In genomic region chr3:66121288-66121687, GRCh38 we compare ENCODE assay signal across 28 cellular contexts.
DNase-seq lines count a peak whose midpoint lies in the region; ATAC-seq and TF ChIP-seq lines count a peak whose summit lies in the region.
"Had no signal": no experiment of that assay in that cellular context is flagged by ENCODE, and none has a peak within 500 bp of the region (broad histone marks: within the 10 kb centered on the region; RNA-seq: fewer than 3 reads in every experiment).

No MANE protein-coding gene starts in this region.

- peak; percentile 68 for DNase-seq in EH (ENCODE audit: low read depth)
- peak; percentile 88 for DNase-seq in IMR-90
- peak; percentile 23 for DNase-seq in epithelial cell of esophagus (ENCODE audit: low read depth)
- DNase-seq in iris pigment epithelial cell (ENCODE audit: low read depth): peak; percentile 68
- DNase-seq in HAP-1 (ENCODE audit: low spot score in 2 of 2): no peak
- DNase-seq in activated naive CD8-positive, alpha-beta T cell treated with anti-CD3 and anti-CD28 coated beads for 36 hours: no peak
- no peak for DNase-seq in NOMO-1 (lab: John Stamatoyannopoulos, UW; ENCODE audit: unreplicated experiment in 2 of 2)
- DNase-seq: activated CD4-positive, alpha-beta T cell treated with anti-CD3 and anti-CD28 coated beads for 36 hours; activated naive CD4-positive, alpha-beta T cell treated with Interleukin-2 at 50 U/mL for 16 hours; activated T-cell treated with anti-CD3 and anti-CD28 coated beads, Interleukin-2, amount 50 U/mL, for 4 hours; BE2C; COR-L47; glutamatergic neuron; Karpas-422; natural killer cell; NCI-H1048; NCI-H187; NCI-H748 treated with DMSO at 0.1 percent for 48 hours; spleen; stimulated activated CD4-positive, alpha-beta T cell treated with anti-CD3 and anti-CD28 coated beads, Interleukin-4, amount 100 ng/mL, for 1 hour; stimulated activated naive CD4-positive, alpha-beta T cell treated with Interleukin-2 at 50 U/mL for 16 hours; T-helper 1 cell had no signal

- ATAC-seq in IMR-90 (ENCODE audit: low read depth) (peak; percentile 90), HG03378 (IDR thresholded peaks at IDR 0.05; ENCODE audit: unreplicated experiment) (no peak)
- ATAC-seq: activated CD4-positive, alpha-beta T cell treated with anti-CD3 and anti-CD28 coated beads for 36 hours; activated T-cell treated with anti-CD3 and anti-CD28 coated beads, Interleukin-2, amount 50 U/mL, for 4 hours; HCT116; natural killer cell had no signal

- peak overlapping the region; percentile 77 for H2BK120ac ChIP-seq in IMR-90 (ENCODE audit: low read depth, low read length)

- H3K27me3 Mint-ChIP-seq in activated naive CD8-positive, alpha-beta T cell treated with anti-CD3 and anti-CD28 coated beads for 36 hours: no peaks in the 10 kb centered on the region
- H3K27me3 Mint-ChIP-seq: activated CD4-positive, alpha-beta T cell treated with anti-CD3 and anti-CD28 coated beads for 36 hours had no signal

- H3K4me2 ChIP-seq in IMR-90 (ENCODE audit: low read depth, low read length): peak overlapping the region; percentile 57; the same call in 1 of the 2 replicates

- H2BK15ac ChIP-seq in IMR-90 (ENCODE audit: low read depth, low read length): peak overlapping the region; percentile 48; the same call in 1 of the 3 replicates

- H2BK20ac ChIP-seq in IMR-90 (ENCODE audit: low read depth, low read length): peak overlapping the region; percentile 38; the same call in 1 of the 2 replicates

- H3K14ac ChIP-seq in IMR-90 (replicated peaks; ENCODE audit: low read depth, low read length): no peak overlapping the region; the same call in 1 of the 2 replicates

- H3K56ac ChIP-seq in IMR-90 (ENCODE audit: extremely low read depth, insufficient read depth, low read length): peak overlapping the region; percentile 7; the same call in 1 of the 2 replicates

- no peaks in the 10 kb centered on the region for H3K9me3 ChIP-seq in IMR-90 (ENCODE audit: control insufficient read depth, insufficient read depth, low read length)
- no peaks in the 10 kb centered on the region for H3K9me3 ChIP-seq in HAP-1
- H3K9me3 ChIP-seq: BE2C, spleen, thoracic aorta had no signal

- H4K20me1 ChIP-seq in IMR-90 (ENCODE audit: insufficient read depth, low read length): no peaks in the 10 kb centered on the region; the same call in 1 of the 2 replicates

- POLR2A ChIA-PET in IMR-90 (lab: Charles Lee; ENCODE audit: unreplicated experiment): no interaction called here

- H4K91ac ChIP-seq in IMR-90 (ENCODE audit: insufficient read depth, low read depth, low read length): 0 out of 2 replicates have a peak overlapping the region, but pooled peaks have one; percentile 26

- no peak overlapping the region for H3K4me3 ChIP-seq in IMR-90 (ENCODE audit: insufficient read depth, low read depth, low read length)
- no peak overlapping the region for H3K4me3 ChIP-seq in epithelial cell of esophagus (ENCODE audit: low read length)
- H3K4me3 ChIP-seq in HAP-1: no peak overlapping the region
- H3K4me3 ChIP-seq: spleen, thoracic aorta had no signal

- H4K5ac ChIP-seq in IMR-90 (ENCODE audit: low read depth, low read length): peak overlapping the region; percentile 12; the same call in 1 of the 2 replicates

- peak overlapping the region; percentile 62 for H2BK5ac ChIP-seq in IMR-90 (ENCODE audit: low read depth, low read length, poor library complexity, severe bottlenecking)

- dilution Hi-C loops in IMR-90 (cut with HindIII; ENCODE audit: low sequenced_read_pairs, unreplicated experiment): no loop called here

- no peaks in the 10 kb centered on the region for H3K79me1 ChIP-seq in IMR-90 (ENCODE audit: low read depth in 1 of 2, low read length in 2 of 2)

- in situ Hi-C loops in IMR-90 (cut with MboI; ENCODE audit: low sequenced_read_pairs) (no loop called here), HAP-1 (cut with MboI; ENCODE audit: low sequenced_read_pairs) (no loop called here)

- TF ChIP-seq RAD21 in IMR-90 (IDR thresholded peaks at IDR 0.05; ENCODE audit: low read length): no peak

- no peaks in the 10 kb centered on the region for H3K9me3 Mint-ChIP-seq in activated naive CD8-positive, alpha-beta T cell treated with anti-CD3 and anti-CD28 coated beads for 36 hours
- H3K9me3 Mint-ChIP-seq: activated T-cell treated with anti-CD3 and anti-CD28 coated beads, Interleukin-2, amount 50 U/mL, for 4 hours; central memory CD8-positive, alpha-beta T cell; mesothelial cell of epicardium; natural killer cell had no signal

- H3K9ac ChIP-seq in IMR-90 (ENCODE audit: low read depth, low read length): no peak overlapping the region; the same call in 1 of the 2 replicates

- H3K27ac ChIP-seq in IMR-90 (ENCODE audit: insufficient read depth, low read length): no peak overlapping the region
- H3K27ac ChIP-seq: epithelial cell of prostate, spleen, thoracic aorta had no signal

- no peak overlapping the region for H2AK9ac ChIP-seq in IMR-90 (replicated peaks; ENCODE audit: low read depth, low read length, poor library complexity)

- intact Hi-C loops in IMR-90 (cut with micrococcal nuclease): no loop called here

- 0 out of 2 replicates have a peak, but pooled peaks cover 2% of the 10 kb centered on the region for H3K9me1 ChIP-seq in IMR-90 (ENCODE audit: insufficient read depth, low read length)

- TF ChIP-seq CTCF in IMR-90 (conservative IDR thresholded peaks at IDR 0.05; ENCODE audit: low read depth, low read length) (no peak), epithelial cell of esophagus (IDR thresholded peaks at IDR 0.05; ENCODE audit: insufficient read depth, low read depth, low read length, missing control alignments) (no peak)

- no peaks in the 10 kb centered on the region for H3K36me3 Mint-ChIP-seq in activated naive CD8-positive, alpha-beta T cell treated with anti-CD3 and anti-CD28 coated beads for 36 hours
- H3K36me3 Mint-ChIP-seq: mesothelial cell of epicardium, natural killer cell had no signal

- H3K36me3 ChIP-seq in IMR-90 (ENCODE audit: control insufficient read depth, insufficient read depth, low read length) (no peaks in the 10 kb centered on the region; the same call in 1 of the 2 replicates), HAP-1 (replicated peaks) (no peaks in the 10 kb centered on the region)
- H3K36me3 ChIP-seq: BE2C, spleen, thoracic aorta had no signal

- TF ChIP-seq POLR2A in IMR-90 (IDR thresholded peaks at IDR 0.05; ENCODE audit: low read depth, low read length): no peak

- H3K27ac Mint-ChIP-seq in activated naive CD8-positive, alpha-beta T cell treated with anti-CD3 and anti-CD28 coated beads for 36 hours: no peak overlapping the region
- H3K27ac Mint-ChIP-seq: activated CD4-positive, alpha-beta T cell treated with anti-CD3 and anti-CD28 coated beads for 36 hours; mesothelial cell of epicardium; natural killer cell had no signal

- no TSS peak for BruUV-seq in IMR-90 (replicated peaks; lab: Mats Ljungman, UMichigan)

- peak overlapping the region; percentile 32; the same call in 1 of the 2 replicates for H3K18ac ChIP-seq in IMR-90 (ENCODE audit: low read depth, low read length)

- no CpG with 5 or more reads among the region's 6 CpGs for WGBS in IMR-90 (ENCODE audit: extremely low coverage in 2 of 2, insufficient read length in 1 of 2), 2 experiments

- H4K8ac ChIP-seq in IMR-90 (ENCODE audit: low read depth in 2 of 2, low read length in 2 of 2): peak overlapping the region in 1 of 2 experiments; percentile 28; a peak in 1 of 4 replicates

- CTCF ChIA-PET in IMR-90 (lab: Yijun Ruan, JAX): no interaction called here

- H3K4me1 Mint-ChIP-seq in activated naive CD8-positive, alpha-beta T cell treated with anti-CD3 and anti-CD28 coated beads for 36 hours: no peaks in the 10 kb centered on the region
- H3K4me1 Mint-ChIP-seq: activated CD4-positive, alpha-beta T cell treated with anti-CD3 and anti-CD28 coated beads for 36 hours; central memory CD8-positive, alpha-beta T cell; natural killer cell had no signal

- no peaks in the 10 kb centered on the region for H3K27me3 ChIP-seq in IMR-90 (ENCODE audit: control insufficient read depth, insufficient read depth, low read length)
- no peaks in the 10 kb centered on the region for H3K27me3 ChIP-seq in HAP-1 (ENCODE audit: low read depth)
- H3K27me3 ChIP-seq: BE2C, spleen had no signal

- H3K4me3 Mint-ChIP-seq in activated naive CD8-positive, alpha-beta T cell treated with anti-CD3 and anti-CD28 coated beads for 36 hours: no peak overlapping the region
- H3K4me3 Mint-ChIP-seq: activated CD4-positive, alpha-beta T cell treated with anti-CD3 and anti-CD28 coated beads for 36 hours; activated T-cell treated with anti-CD3 and anti-CD28 coated beads, Interleukin-2, amount 50 U/mL, for 4 hours; central memory CD8-positive, alpha-beta T cell; mesothelial cell of epicardium; natural killer cell had no signal

- 0 out of 2 replicates have a peak overlapping the region, but pooled peaks have one; percentile 7 for H3K23ac ChIP-seq in IMR-90 (ENCODE audit: low read depth, low read length)

- no peak overlapping the region for H2AFZ ChIP-seq in IMR-90 (replicated peaks; ENCODE audit: low read length, poor library complexity)

- H2AK5ac ChIP-seq in IMR-90 (ENCODE audit: low read depth, low read length): no peak overlapping the region

- peaks cover 9% of the 10 kb centered on the region for H3K4me1 ChIP-seq in IMR-90 (ENCODE audit: control insufficient read depth, insufficient read depth, low read length)
- H3K4me1 ChIP-seq in HAP-1: no peaks in the 10 kb centered on the region
- H3K4me1 ChIP-seq: BE2C, spleen had no signal

- peak overlapping the region; percentile 19 for H3K4ac ChIP-seq in IMR-90 (ENCODE audit: low read depth, low read length)

TF ChIP-seq in IMR-90, 13 proteins besides CTCF, POLR2A, EP300 and RAD21:
- TF ChIP-seq MAZ (IDR thresholded peaks at IDR 0.05; ENCODE audit: borderline replicate concordance, low read depth, low read length) (no peak), MAFK (IDR thresholded peaks at IDR 0.05; ENCODE audit: low read depth, low read length) (no peak), MXI1 (IDR thresholded peaks at IDR 0.05; ENCODE audit: borderline replicate concordance, low read depth, low read length) (no peak), FOS (IDR thresholded peaks at IDR 0.05; ENCODE audit: low read depth, low read length) (peak; percentile 18; the same call in 1 of the 2 replicates)

Comparison
In these comparisons a context has a peak if more than half of its experiments do, and no peak if none do; other contexts are left out.
1. DNase-seq: peak in EH (single experiment), IMR-90 (single experiment), epithelial cell of esophagus (single experiment) and iris pigment epithelial cell (single experiment); none in HAP-1 (0 of 2), activated naive CD8-positive, alpha-beta T cell treated with anti-CD3 and anti-CD28 coated beads for 36 hours (single experiment) and NOMO-1 (0 of 2).